12 cellular contexts compared by ENCODE assay signal in genomic region chr17:68580236-68580903, GRCh38. TPM values are rescaled to one million over a fixed set of nuclear protein-coding genes. Genes with fewer than 3 reads are reported as not detected.
A peak's percentile ranks its signal among the peaks of the same experiment; 100 is the strongest.
DNase-seq lines count a peak whose midpoint lies in the region; ATAC-seq and TF ChIP-seq lines count a peak whose summit lies in the region.
"Had no signal": no experiment of that assay in that cellular context is flagged by ENCODE, and none has a peak within 500 bp of the region (broad histone marks: within the 10 kb centered on the region; RNA-seq: fewer than 3 reads in every experiment).

No MANE protein-coding gene starts in this region.

- TF ChIP-seq CTCF in fibroblast of villous mesenchyme (IDR thresholded peaks at IDR 0.05; ENCODE audit: insufficient read depth, low read depth, low read length) (no peak), retinal pigment epithelial cell (conservative IDR thresholded peaks at IDR 0.05; ENCODE audit: low read depth, low read length) (no peak), chondrocyte (IDR thresholded peaks at IDR 0.05) (no peak)

- H3K4me3 Mint-ChIP-seq in chondrocyte (ENCODE audit: unreplicated experiment), result no peak overlapping the region
- H3K4me3 Mint-ChIP-seq in stimulated activated naive CD8-positive, alpha-beta T cell treated with anti-CD3 and anti-CD28 coated beads, Interleukin-15, amount 100 ng/mL, for 72 hours, result no peak overlapping the region
- H3K4me3 Mint-ChIP-seq: activated naive CD8-positive, alpha-beta T cell; GM23338 had no signal

- in situ Hi-C loops in G401 (cut with HindIII; ENCODE audit: low sequenced_read_pairs), result no loop called here

- H3K9me3 Mint-ChIP-seq in chondrocyte (ENCODE audit: low read depth), result peaks cover 4% of the 10 kb centered on the region
- no peaks in the 10 kb centered on the region for H3K9me3 Mint-ChIP-seq in stimulated activated naive CD8-positive, alpha-beta T cell treated with anti-CD3 and anti-CD28 coated beads, Interleukin-15, amount 100 ng/mL, for 72 hours
- H3K9me3 Mint-ChIP-seq: GM23338 had no signal

- DNase-seq in EH (ENCODE audit: low read depth) (peak; percentile 85), RPMI8226 (peak; percentile 62), fibroblast of villous mesenchyme (ENCODE audit: low read depth) (peak; percentile 97), retinal pigment epithelial cell (ENCODE audit: low read depth) (peak; percentile 60), chondrocyte (ENCODE audit: low spot score) (no peak), G401 (ENCODE audit: low spot score) (no peak)
- DNase-seq in stimulated activated naive CD8-positive, alpha-beta T cell treated with anti-CD3 and anti-CD28 coated beads, Interleukin-15, amount 100 ng/mL, for 72 hours, result no peak
- DNase-seq: NCI-H2029, SJCRH30 had no signal

- ATAC-seq in stimulated activated naive CD8-positive, alpha-beta T cell treated with anti-CD3 and anti-CD28 coated beads, Interleukin-15, amount 100 ng/mL, for 72 hours, result no peak
- ATAC-seq in GM19023 (IDR thresholded peaks at IDR 0.05; ENCODE audit: unreplicated experiment), result no peak
- ATAC-seq: GM23338 had no signal

- H3K27ac Mint-ChIP-seq in chondrocyte (ENCODE audit: unreplicated experiment), result no peak overlapping the region
- H3K27ac Mint-ChIP-seq in stimulated activated naive CD8-positive, alpha-beta T cell treated with anti-CD3 and anti-CD28 coated beads, Interleukin-15, amount 100 ng/mL, for 72 hours, result no peak overlapping the region
- H3K27ac Mint-ChIP-seq: activated naive CD8-positive, alpha-beta T cell; GM23338 had no signal

- no peaks in the 10 kb centered on the region for H3K27me3 Mint-ChIP-seq in chondrocyte (ENCODE audit: low read depth)
- no peaks in the 10 kb centered on the region for H3K27me3 Mint-ChIP-seq in stimulated activated naive CD8-positive, alpha-beta T cell treated with anti-CD3 and anti-CD28 coated beads, Interleukin-15, amount 100 ng/mL, for 72 hours
- H3K27me3 Mint-ChIP-seq: activated naive CD8-positive, alpha-beta T cell had no signal

- H3K4me1 Mint-ChIP-seq in chondrocyte (ENCODE audit: low read depth), result no peaks in the 10 kb centered on the region
- H3K4me1 Mint-ChIP-seq in stimulated activated naive CD8-positive, alpha-beta T cell treated with anti-CD3 and anti-CD28 coated beads, Interleukin-15, amount 100 ng/mL, for 72 hours, result no peaks in the 10 kb centered on the region
- H3K4me1 Mint-ChIP-seq: GM23338 had no signal

- H3K4me3 ChIP-seq in fibroblast of villous mesenchyme (ENCODE audit: low read depth, low read length), result no peak overlapping the region
- H3K4me3 ChIP-seq in retinal pigment epithelial cell (ENCODE audit: low read length), result no peak overlapping the region
- H3K4me3 ChIP-seq: GM23338, SJCRH30 had no signal

- H3K36me3 Mint-ChIP-seq in chondrocyte (ENCODE audit: low read depth), result no peaks in the 10 kb centered on the region
- H3K36me3 Mint-ChIP-seq: activated naive CD8-positive, alpha-beta T cell had no signal

RNA-seq across cellular contexts. Expression of gene FAM20A, which starts 20.8 kb away (rescaled TPM):
- total RNA-seq in fibroblast of villous mesenchyme (0.97 and 2.2 TPM in 2 replicates), chondrocyte (not detected in 3 replicates)
- total RNA-seq in G401 (2014; rRNA removed; shearing (Covaris generic)), result not detected in 2 replicates

Comparison
In these comparisons a context has a peak if more than half of its experiments do, and no peak if none do; other contexts are left out.
1. DNase-seq: peak in EH (single experiment), RPMI8226 (single experiment), fibroblast of villous mesenchyme (single experiment) and retinal pigment epithelial cell (single experiment); none in chondrocyte (single experiment), stimulated activated naive CD8-positive, alpha-beta T cell treated with anti-CD3 and anti-CD28 coated beads, Interleukin-15, amount 100 ng/mL, for 72 hours (0 of 2) and G401 (single experiment).